ENCODE assay signal across 8 cellular contexts in genomic region chr1:155323729-155324040, GRCh38. TPM values are rescaled to one million over a fixed set of nuclear protein-coding genes. Genes with fewer than 3 reads are reported as not detected.
DNase-seq lines count a peak whose midpoint lies in the region; ATAC-seq and TF ChIP-seq lines count a peak whose summit lies in the region.

No MANE protein-coding gene starts in this region.

- H3K4me1 Mint-ChIP-seq in activated CD4-positive, alpha-beta T cell treated with anti-CD3 and anti-CD28 coated beads for 36 hours, result peaks cover 42% of the 10 kb centered on the region

- no peak for TF ChIP-seq CTCF in A673 (conservative IDR thresholded peaks at IDR 0.05; ENCODE audit: low read depth, low read length)
- TF ChIP-seq CTCF in choroid plexus epithelial cell (conservative IDR thresholded peaks at IDR 0.05; ENCODE audit: low read depth, low read length), result no peak

- intact Hi-C loops in A673 (cut with micrococcal nuclease; ENCODE audit: unreplicated experiment) (loop anchor here (2.0 to 10.0 kb wide), 5 partner anchors 47 to 271 kb away; partner anchors contain the start of genes ASH1L, HCN3, KRTCAP2 and MTX1), left colon (cut with DNase I, micrococcal nuclease) (loop anchor here (1.0 to 10.0 kb wide), 2 partner anchors 59 to 68 kb away; partner anchors contain the start of genes ENTREP3 (in 1 of the 2) and SCAMP3 (in 1 of the 2))
- intact Hi-C loops in activated CD4-positive, alpha-beta T cell treated with anti-CD3 and anti-CD28 coated beads for 36 hours (cut with DNase I, micrococcal nuclease), result loop anchor here (1.0 to 10.0 kb wide), 18 partner anchors 15 to 654 kb away; partner anchors contain the start of genes CLK2 (in 2 of the 2), FDPS (in 2 of the 2), HCN3 (in 2 of the 2) and MTX1 (in 2 of the 2)

- H3K36me3 Mint-ChIP-seq in activated CD4-positive, alpha-beta T cell treated with anti-CD3 and anti-CD28 coated beads for 36 hours (ENCODE audit: low read depth), result peaks cover 17% of the 10 kb centered on the region

- ATAC-seq in GM18519 (IDR thresholded peaks at IDR 0.05; ENCODE audit: low FRiP score, unreplicated experiment) (peak; percentile 13), HG03135 (IDR thresholded peaks at IDR 0.05; ENCODE audit: unreplicated experiment) (peak; percentile 38), left colon (peak; percentile 62)
- peak; percentile 56 for ATAC-seq in activated CD4-positive, alpha-beta T cell treated with anti-CD3 and anti-CD28 coated beads for 36 hours

- no TSS peak for BruUV-seq in A673 (replicated peaks; lab: Mats Ljungman, UMichigan)

- peak overlapping the region; percentile 78 for H3K27ac ChIP-seq in A673 (ENCODE audit: low read depth, low read length, poor library complexity, severe bottlenecking)

- DNase-seq in A673 (ENCODE audit: low spot score) (peak; percentile 92), NCI-H460 (ENCODE audit: extremely low read depth, low read depth) (peak; percentile 90), choroid plexus epithelial cell (ENCODE audit: low read depth) (peak; percentile 94), left colon (peak; percentile 92)
- DNase-seq in activated CD4-positive, alpha-beta T cell treated with anti-CD3 and anti-CD28 coated beads for 36 hours, result peak; percentile 90
- DNase-seq in stimulated activated CD4-positive, alpha-beta T cell treated with anti-CD3 and anti-CD28 coated beads, Interleukin-1b, Interleukin-23, amount 100 ng/mL, for 48 hours, result peak; percentile 81

- H3K36me3 ChIP-seq in A673 (ENCODE audit: insufficient read depth, low read length, poor library complexity, severe bottlenecking), result peaks cover 20% of the 10 kb centered on the region

- H3K9me3 Mint-ChIP-seq in activated CD4-positive, alpha-beta T cell treated with anti-CD3 and anti-CD28 coated beads for 36 hours (ENCODE audit: low read depth), result no peaks in the 10 kb centered on the region

- peak overlapping the region; percentile 76 for H3K4me3 Mint-ChIP-seq in activated CD4-positive, alpha-beta T cell treated with anti-CD3 and anti-CD28 coated beads for 36 hours

- H3K4me3 ChIP-seq in A673 (ENCODE audit: low read depth, low read length, poor library complexity, severe bottlenecking) (peak overlapping the region; percentile 68), choroid plexus epithelial cell (ENCODE audit: low read depth, low read length) (peak overlapping the region; percentile 72)

- no peaks in the 10 kb centered on the region for H3K27me3 ChIP-seq in A673 (replicated peaks; ENCODE audit: insufficient read depth, low read depth, low read length, poor library complexity)

- peak overlapping the region; percentile 45 for H3K27ac Mint-ChIP-seq in activated CD4-positive, alpha-beta T cell treated with anti-CD3 and anti-CD28 coated beads for 36 hours

- no peaks in the 10 kb centered on the region for H3K9me3 ChIP-seq in A673 (ENCODE audit: low read depth, low read length, poor library complexity, severe bottlenecking)

- POLR2A ChIA-PET in A673 (lab: Charles Lee; ENCODE audit: low non-redundant PET), result no interaction called here
- POLR2A ChIA-PET in activated CD4-positive, alpha-beta T cell treated with anti-CD3 and anti-CD28 coated beads for 36 hours (lab: Charles Lee), result interaction anchor here (0.6 to 1.2 kb wide), 5 partner anchors 16 to 136 kb away, joined by 3 to 4 read pairs (median 3); partner anchors contain the start of gene CLK2

- peaks cover 27% of the 10 kb centered on the region for H3K4me1 ChIP-seq in A673 (ENCODE audit: insufficient read depth, low read length, poor library complexity, severe bottlenecking)

- CTCF ChIA-PET in A673 (lab: Charles Lee), result interaction anchor here (0.5 to 2.7 kb wide), 11 partner anchors 15 to 1423 kb away, joined by 3 to 28 read pairs (median 5); partner anchors contain the start of genes FDPS and SCAMP3
- CTCF ChIA-PET in activated CD4-positive, alpha-beta T cell treated with anti-CD3 and anti-CD28 coated beads for 36 hours (lab: Charles Lee), result interaction anchor here (0.5 to 6.1 kb wide), 18 partner anchors 9 to 653 kb away, joined by 3 to 79 read pairs (median 6); partner anchors contain the start of genes CLK2, ENTREP3, FDPS and MTX1

- H3K27me3 Mint-ChIP-seq in activated CD4-positive, alpha-beta T cell treated with anti-CD3 and anti-CD28 coated beads for 36 hours, result no peaks in the 10 kb centered on the region

RNA-seq across cellular contexts. Expression of gene RUSC1, which starts 3.0 kb away (rescaled TPM):
- total RNA-seq in A673 (2021), result 42.2 and 43.9 TPM in 2 replicates
- total RNA-seq in NCI-H460 (2014; rRNA removed; shearing (Covaris generic)), result 80.4 and 86.6 TPM in 2 replicates
- 181 and 189 TPM in 2 replicates for polyA plus RNA-seq in NCI-H460 (2014; cell fraction: nucleus; rRNA removed)
- total RNA-seq in activated CD4-positive, alpha-beta T cell treated with anti-CD3 and anti-CD28 coated beads for 36 hours, result 10 to 100 TPM; 21.3 to 22.2 TPM
- total RNA-seq in left colon, result 10 to 100 TPM; 73.2 to 78.8 TPM

RNA-seq across cellular contexts. Expression of gene FDPS, which starts 15.0 kb away (rescaled TPM):
- total RNA-seq in A673 (2021) (449 and 481 TPM in 2 replicates), left colon (100 to 1,000 TPM; 192 to 375 TPM)
- 124 and 142 TPM in 2 replicates for total RNA-seq in NCI-H460 (2014; rRNA removed; shearing (Covaris generic))
- polyA plus RNA-seq in NCI-H460 (2014; cell fraction: nucleus; rRNA removed), result 253 and 294 TPM in 2 replicates
- total RNA-seq in activated CD4-positive, alpha-beta T cell treated with anti-CD3 and anti-CD28 coated beads for 36 hours, result 100 to 1,000 TPM; 255 to 354 TPM

RNA-seq across cellular contexts. Expression of gene PKLR, which starts 22.4 kb away (rescaled TPM):
- total RNA-seq in A673 (2021) (not detected in 2 replicates), left colon (1 to 10 TPM; 1.0 to 1.9 TPM)
- not detected in 2 replicates for total RNA-seq in NCI-H460 (2014; rRNA removed; shearing (Covaris generic))
- not detected in 2 replicates for polyA plus RNA-seq in NCI-H460 (2014; cell fraction: nucleus; rRNA removed)
- not detected for total RNA-seq in activated CD4-positive, alpha-beta T cell treated with anti-CD3 and anti-CD28 coated beads for 36 hours

RNA-seq across cellular contexts. Expression of gene HCN3, which starts 46.4 kb away (rescaled TPM):
- 11.3 and 12.2 TPM in 2 replicates for total RNA-seq in A673 (2021)
- total RNA-seq in NCI-H460 (2014; rRNA removed; shearing (Covaris generic)), result 1.4 and 1.6 TPM in 2 replicates
- 14.3 and 18.5 TPM in 2 replicates for polyA plus RNA-seq in NCI-H460 (2014; cell fraction: nucleus; rRNA removed)
- 1 to 10 TPM; 1.9 to 2.3 TPM for total RNA-seq in activated CD4-positive, alpha-beta T cell treated with anti-CD3 and anti-CD28 coated beads for 36 hours
- 10 to 100 TPM; 11.2 to 21.5 TPM for total RNA-seq in left colon

RNA-seq across cellular contexts. Expression of gene CLK2, which starts 50.4 kb away (rescaled TPM):
- total RNA-seq in A673 (2021) (70.2 and 79.1 TPM in 2 replicates), left colon (10 to 100 TPM; 34.3 to 41.0 TPM)
- total RNA-seq in NCI-H460 (2014; rRNA removed; shearing (Covaris generic)), result 37.3 and 48.3 TPM in 2 replicates
- 258 and 290 TPM in 2 replicates for polyA plus RNA-seq in NCI-H460 (2014; cell fraction: nucleus; rRNA removed)
- total RNA-seq in activated CD4-positive, alpha-beta T cell treated with anti-CD3 and anti-CD28 coated beads for 36 hours, result 10 to 100 TPM; 81.4 to 86.6 TPM

Comparison
In these comparisons a context has a peak if more than half of its experiments do, and no peak if none do; other contexts are left out.
1. Peak in every context shown above with its lines: DNase-seq, ATAC-seq, H3K4me3 ChIP-seq and H3K27ac ChIP-seq.